In genomic region chr20:8388707-8389106, GRCh38 we compare ENCODE assay signal across 18 cellular contexts.
DNase-seq lines count a peak whose midpoint lies in the region; ATAC-seq, FAIRE-seq and TF ChIP-seq lines count a peak whose summit lies in the region.
"Had no signal": no experiment of that assay in that cellular context is flagged by ENCODE, and none has a peak within 500 bp of the region (broad histone marks: within the 10 kb centered on the region; RNA-seq: fewer than 3 reads in every experiment).

No MANE protein-coding gene starts in this region.

- FAIRE-seq in frontal cortex (lab: Jason Lieb, UNC), result no peak
- FAIRE-seq: colon, H1 had no signal

- no peak for ATAC-seq in omental fat pad (ENCODE audit: low FRiP score)
- ATAC-seq: stimulated activated naive CD8-positive, alpha-beta T cell treated with anti-CD3 and anti-CD28 coated beads, Interleukin-15, amount 100 ng/mL, for 72 hours had no signal

- DNase-seq in DMS 273 (lab: John Stamatoyannopoulos, UW; ENCODE audit: unreplicated experiment) (peak; percentile 23), DMS 273 treated with DMSO at 0.1 percent for 48 hours (lab: John Stamatoyannopoulos, UW) (no peak), amniotic stem cell (lab: John Stamatoyannopoulos, UW) (peak; percentile 2), fibroblast of peridontal ligament (ENCODE audit: extremely low read depth) (peak; percentile 87), superior temporal gyrus (ENCODE audit: extremely low spot score) (peak; percentile 48), omental fat pad (ENCODE audit: low spot score) (no peak), frontal cortex (ENCODE audit: low spot score in 2 of 2) (no peak), HUDEP-2 (lab: John Stamatoyannopoulos, UW; ENCODE audit: unreplicated experiment in 76 of 76) (no peak)
- DNase-seq: aorta; esophagus squamous epithelium; heart right ventricle; left lung; NK-92 treated with Interleukin-12 subunit alpha and Interleukin-12 subunit beta, amount 100 ng/mL, for 24 hours; Peyer's patch; stimulated activated CD4-positive, alpha-beta T cell treated with anti-CD3 and anti-CD28 coated beads, Interleukin-4, amount 100 ng/mL, for 4 hours; stimulated activated naive CD8-positive, alpha-beta T cell treated with anti-CD3 and anti-CD28 coated beads, Interleukin-15, amount 100 ng/mL, for 72 hours had no signal

- no peak for TF ChIP-seq CTCF in omental fat pad (IDR thresholded peaks at IDR 0.05)

Comparison
In these comparisons a context has a peak if more than half of its experiments do, and no peak if none do; other contexts are left out.
1. DNase-seq: peak in DMS 273 (single experiment), amniotic stem cell (single experiment), fibroblast of peridontal ligament (single experiment) and superior temporal gyrus (single experiment); none in DMS 273 treated with DMSO at 0.1 percent for 48 hours (single experiment), omental fat pad (single experiment), frontal cortex (0 of 2) and HUDEP-2 (0 of 76).